ENCODE assay signal across 8 cellular contexts in the genomic region with DNA sequence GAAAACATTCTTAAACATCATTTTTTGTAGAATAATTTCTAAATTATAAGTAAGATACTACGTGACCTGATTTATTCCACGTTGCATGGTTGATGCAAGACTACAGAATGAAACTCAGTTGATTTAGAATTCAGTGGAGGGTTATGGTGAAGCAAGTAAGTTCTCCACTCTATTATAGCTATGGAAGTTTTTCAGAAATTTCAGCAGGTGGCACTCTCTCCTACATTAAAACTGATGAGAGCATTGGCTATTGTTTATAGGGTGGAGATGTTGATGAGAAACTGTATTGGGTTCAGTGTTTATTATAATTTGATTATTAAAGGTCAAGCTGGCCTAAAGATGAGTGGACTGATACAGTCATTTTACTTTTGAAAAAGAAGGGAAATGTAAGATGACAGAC.
DNase-seq lines count a peak whose midpoint lies in the region; ATAC-seq and TF ChIP-seq lines count a peak whose summit lies in the region.

No MANE protein-coding gene starts in this region.

- in situ Hi-C loops in G401 (cut with HindIII; ENCODE audit: low sequenced_read_pairs) = no loop called here

- no peaks in the 10 kb centered on the region for H3K27me3 ChIP-seq in naive thymus-derived CD4-positive, alpha-beta T cell (ENCODE audit: control insufficient read depth in 2 of 2, insufficient read depth in 2 of 2, low read length in 2 of 2)

- H3K9me3 Mint-ChIP-seq in naive thymus-derived CD4-positive, alpha-beta T cell = peaks cover 0 to 1% (median 0%) of the 10 kb centered on the region in 11 donors

- POLR2A ChIA-PET in naive thymus-derived CD4-positive, alpha-beta T cell (lab: Charles Lee) = no interaction called here

- H3K27me3 Mint-ChIP-seq in naive thymus-derived CD4-positive, alpha-beta T cell = no peaks in the 10 kb centered on the region

- no peak overlapping the region for H3K27ac ChIP-seq in naive thymus-derived CD4-positive, alpha-beta T cell (ENCODE audit: low read depth, low read length)

- intact Hi-C loops in naive thymus-derived CD4-positive, alpha-beta T cell (cut with micrococcal nuclease) = loop anchor here (1.0 kb wide), 5 partner anchors 318 to 589 kb away; no protein-coding TSS in a partner anchor

- H3K4me1 Mint-ChIP-seq in naive thymus-derived CD4-positive, alpha-beta T cell = peaks cover 0 to 10% (median 0%) of the 10 kb centered on the region in 7 donors

- no peaks in the 10 kb centered on the region for H3K4me1 ChIP-seq in naive thymus-derived CD4-positive, alpha-beta T cell (ENCODE audit: control insufficient read depth in 2 of 2, insufficient read depth in 2 of 2, low read length in 2 of 2)

- peaks cover 9 to 36% (median 17%) of the 10 kb centered on the region in 5 donors for H3K36me3 Mint-ChIP-seq in naive thymus-derived CD4-positive, alpha-beta T cell

- no peak overlapping the region for H3K27ac Mint-ChIP-seq in naive thymus-derived CD4-positive, alpha-beta T cell

- H3K4me3 Mint-ChIP-seq in naive thymus-derived CD4-positive, alpha-beta T cell = no peak overlapping the region

- CTCF ChIA-PET in naive thymus-derived CD4-positive, alpha-beta T cell (lab: Charles Lee) = interaction anchor here (1.1 to 2.4 kb wide), 3 partner anchors 9 to 347 kb away, joined by 3 to 8 read pairs (median 3); no protein-coding TSS in a partner anchor

- H3K36me3 ChIP-seq in naive thymus-derived CD4-positive, alpha-beta T cell (ENCODE audit: control insufficient read depth in 2 of 3, insufficient read depth in 3 of 3, low read length in 3 of 3) = peaks cover 0 to 14% (median 0%) of the 10 kb centered on the region in 3 experiments

- TF ChIP-seq CTCF in epithelial cell of esophagus (IDR thresholded peaks at IDR 0.05; ENCODE audit: insufficient read depth, low read depth, low read length, missing control alignments) = peak; percentile 57

- peak; percentile 71 for ATAC-seq in GM21526 (IDR thresholded peaks at IDR 0.05; ENCODE audit: low FRiP score, unreplicated experiment)
- ATAC-seq in naive thymus-derived CD4-positive, alpha-beta T cell = peak; percentile 79

- no peaks in the 10 kb centered on the region for H3K9me3 ChIP-seq in naive thymus-derived CD4-positive, alpha-beta T cell (ENCODE audit: control insufficient read depth in 2 of 3, low read length in 3 of 3)

- H3K4me3 ChIP-seq in epithelial cell of esophagus (ENCODE audit: low read length) = no peak overlapping the region
- no peak overlapping the region for H3K4me3 ChIP-seq in naive thymus-derived CD4-positive, alpha-beta T cell (ENCODE audit: low read length)

- DNase-seq in G401 (ENCODE audit: low spot score) = peak; percentile 62
- DNase-seq in HuH-7.5 (ENCODE audit: low spot score) = peak; percentile 10
- peak; percentile 73 for DNase-seq in RKO (ENCODE audit: low spot score)
- DNase-seq in epithelial cell of esophagus (ENCODE audit: low read depth) = peak; percentile 64
- peak in 3 of 9 donors; percentile 3 to 16 (median 13) for DNase-seq in naive thymus-derived CD4-positive, alpha-beta T cell
- no peak for DNase-seq in stimulated activated CD4-positive, alpha-beta T cell treated with anti-CD3 and anti-CD28 coated beads, Interleukin-12 subunit alpha, Interleukin-12 subunit beta, amount 100 ng/mL, for 4 hours
- no peak for DNase-seq in cortex of kidney (lab: John Stamatoyannopoulos, UW)

Comparison
In these comparisons a context has a peak if more than half of its experiments do, and no peak if none do; other contexts are left out.
1. DNase-seq: peak in G401 (single experiment), HuH-7.5 (single experiment), RKO (single experiment) and epithelial cell of esophagus (single experiment); none in stimulated activated CD4-positive, alpha-beta T cell treated with anti-CD3 and anti-CD28 coated beads, Interleukin-12 subunit alpha, Interleukin-12 subunit beta, amount 100 ng/mL, for 4 hours (single experiment) and cortex of kidney (single experiment).